In genomic region chr1:76035053-76035452, GRCh38 we compare ENCODE assay signal across 13 cellular contexts. TPM values are rescaled to one million over a fixed set of nuclear protein-coding genes. Genes with fewer than 3 reads are reported as not detected.
DNase-seq lines count a peak whose midpoint lies in the region; FAIRE-seq and TF ChIP-seq lines count a peak whose summit lies in the region.
"Had no signal": no experiment of that assay in that cellular context is flagged by ENCODE, and none has a peak within 500 bp of the region (broad histone marks: within the 10 kb centered on the region; RNA-seq: fewer than 3 reads in every experiment).

No MANE protein-coding gene starts in this region.

- H2BK5ac ChIP-seq in H1 (ENCODE audit: low read depth, low read length), result no peak overlapping the region

- DNase-seq in NCI-H1417 (lab: John Stamatoyannopoulos, UW), result peak in 2 of 3 experiments; percentile 10 to 49
- DNase-seq in NCI-H1417 treated with DMSO at 0.1 percent for 48 hours (lab: John Stamatoyannopoulos, UW), result no peak
- DNase-seq in NCI-H2227 treated with DMSO at 0.1 percent for 48 hours (lab: John Stamatoyannopoulos, UW), result peak; percentile 13
- DNase-seq in H1 (ENCODE audit: low read depth in 1 of 2, low spot score in 2 of 2), result no peak
- DNase-seq in neural progenitor cell (ENCODE audit: low spot score), result no peak
- no peak for DNase-seq in frontal cortex (ENCODE audit: low spot score in 2 of 2)
- DNase-seq in activated naive CD4-positive, alpha-beta T cell treated with anti-CD3 and anti-CD28 coated beads for 36 hours, result no peak
- no peak for DNase-seq in stimulated activated naive CD4-positive, alpha-beta T cell treated with Interleukin-2 at 50 U/mL for 16 hours (lab: John Stamatoyannopoulos, UW)
- DNase-seq: activated CD4-positive, alpha-beta T cell treated with anti-CD3 and anti-CD28 coated beads, Interleukin-2, amount 50 U/mL, for 1 hour; retina had no signal

- H3K23me2 ChIP-seq in H1 (ENCODE audit: low read depth, low read length), result no peaks in the 10 kb centered on the region

- no peaks in the 10 kb centered on the region for H3K27me3 ChIP-seq in H1 (replicated peaks in 1 of 4; ENCODE audit: control insufficient read depth in 3 of 4, extremely low read depth in 1 of 4, insufficient read depth in 3 of 4, low read length in 3 of 4)
- no peaks in the 10 kb centered on the region for H3K27me3 ChIP-seq in neural progenitor cell

- H3K27ac Mint-ChIP-seq in neural progenitor cell, result no peak overlapping the region
- H3K27ac Mint-ChIP-seq in activated naive CD4-positive, alpha-beta T cell treated with anti-CD3 and anti-CD28 coated beads for 36 hours, result no peak overlapping the region

- no peak overlapping the region for H3K4me3 Mint-ChIP-seq in neural progenitor cell
- H3K4me3 Mint-ChIP-seq in activated naive CD4-positive, alpha-beta T cell treated with anti-CD3 and anti-CD28 coated beads for 36 hours, result no peak overlapping the region

- no peak overlapping the region for H2BK120ac ChIP-seq in H1 (replicated peaks; ENCODE audit: low read depth, low read length)

- no peak overlapping the region for H2AFZ ChIP-seq in H1 (ENCODE audit: low read length)
- H2AFZ ChIP-seq in neural progenitor cell (replicated peaks), result no peak overlapping the region

- no peak overlapping the region for H3K56ac ChIP-seq in H1 (replicated peaks; ENCODE audit: insufficient read length, low read depth, low read length)

- H4K91ac ChIP-seq in H1 (replicated peaks; ENCODE audit: insufficient read length, low read length), result no peak overlapping the region

- no peaks in the 10 kb centered on the region for H3K79me1 ChIP-seq in H1 (ENCODE audit: low read depth, low read length)

- no peaks in the 10 kb centered on the region for H3K9me3 Mint-ChIP-seq in neural progenitor cell
- no peaks in the 10 kb centered on the region for H3K9me3 Mint-ChIP-seq in activated naive CD4-positive, alpha-beta T cell treated with anti-CD3 and anti-CD28 coated beads for 36 hours

- H4K5ac ChIP-seq in H1 (ENCODE audit: insufficient read length, low read depth, low read length), result no peak overlapping the region

- H3K79me2 ChIP-seq in H1 (ENCODE audit: control insufficient read depth in 1 of 2, insufficient read depth in 2 of 2, low read length in 2 of 2) (no peaks in the 10 kb centered on the region), neural progenitor cell (ENCODE audit: low read depth) (no peaks in the 10 kb centered on the region)

- H3K9me3 ChIP-seq in H1 (ENCODE audit: insufficient read depth in 2 of 2, low read depth in 1 of 2, low read length in 1 of 2), result no peaks in the 10 kb centered on the region
- no peaks in the 10 kb centered on the region for H3K9me3 ChIP-seq in neural progenitor cell (ENCODE audit: low read depth)

- peaks cover 26% of the 10 kb centered on the region for H3K4me1 Mint-ChIP-seq in neural progenitor cell
- no peaks in the 10 kb centered on the region for H3K4me1 Mint-ChIP-seq in activated naive CD4-positive, alpha-beta T cell treated with anti-CD3 and anti-CD28 coated beads for 36 hours (ENCODE audit: low read depth)

- H3K4ac ChIP-seq in H1 (replicated peaks; ENCODE audit: insufficient read length, low read depth, low read length), result no peak overlapping the region

- H4K8ac ChIP-seq in H1 (ENCODE audit: extremely low read depth, insufficient read depth, low read length), result no peak overlapping the region

- no peak for TF ChIP-seq EP300 in H1 (IDR thresholded peaks at IDR 0.05; ENCODE audit: borderline replicate concordance in 1 of 2, low read depth in 2 of 2, low read length in 2 of 2)

- peaks cover 3% of the 10 kb centered on the region for H3F3A ChIP-seq in neural progenitor cell (ENCODE audit: low read depth)

- peaks cover 2% of the 10 kb centered on the region for H3K36me3 Mint-ChIP-seq in neural progenitor cell
- no peaks in the 10 kb centered on the region for H3K36me3 Mint-ChIP-seq in activated naive CD4-positive, alpha-beta T cell treated with anti-CD3 and anti-CD28 coated beads for 36 hours (ENCODE audit: low read depth)

- H3K4me2 ChIP-seq in H1 (ENCODE audit: insufficient read depth in 1 of 2, low read depth in 2 of 2, low read length in 2 of 2) (no peak overlapping the region), neural progenitor cell (no peak overlapping the region)

- H3K4me3 ChIP-seq in H1 (ENCODE audit: extremely low read depth in 1 of 4, insufficient read depth in 2 of 4, low read depth in 3 of 4, low read length in 4 of 4), result no peak overlapping the region
- H3K4me3 ChIP-seq in neural progenitor cell, result no peak overlapping the region

- peak; percentile 55 to 60 for TF ChIP-seq RAD21 in H1 (IDR thresholded peaks at IDR 0.05 in 1 of 2, conservative IDR thresholded peaks at IDR 0.05 in 1 of 2; ENCODE audit: low read depth in 2 of 2, low read length in 2 of 2)

- H3K27ac ChIP-seq in H1 (ENCODE audit: low read depth, low read length) (no peak overlapping the region), neural progenitor cell (no peak overlapping the region)
- H3K27ac ChIP-seq: HL-60 had no signal

- no peak overlapping the region for H3K14ac ChIP-seq in H1 (ENCODE audit: insufficient read length)

- no peaks in the 10 kb centered on the region for H3K36me3 ChIP-seq in H1 (ENCODE audit: control insufficient read depth in 2 of 4, insufficient read depth in 4 of 4, low read length in 3 of 4)
- H3K36me3 ChIP-seq in neural progenitor cell, result no peaks in the 10 kb centered on the region

- H4K20me1 ChIP-seq in H1 (replicated peaks in 1 of 2; ENCODE audit: control insufficient read depth in 1 of 2, insufficient read depth in 2 of 2, low read length in 2 of 2), result no peaks in the 10 kb centered on the region
- no peaks in the 10 kb centered on the region for H4K20me1 ChIP-seq in neural progenitor cell (ENCODE audit: low read depth)

- no peak overlapping the region for H2BK12ac ChIP-seq in H1 (ENCODE audit: low read depth, low read length)

- H3K23ac ChIP-seq in H1 (ENCODE audit: insufficient read length), result no peak overlapping the region

- CTCF ChIA-PET in H1 (lab: Charles Lee; ENCODE audit: partially characterized antibody), result interaction anchor here (0.6 to 1.8 kb wide), 6 partner anchors 11 to 107 kb away, joined by 3 to 6 read pairs (median 4); no protein-coding TSS in a partner anchor
- CTCF ChIA-PET in activated naive CD4-positive, alpha-beta T cell treated with anti-CD3 and anti-CD28 coated beads for 36 hours (lab: Charles Lee), result no interaction called here

- FAIRE-seq in H1 (lab: Jason Lieb, UNC) (no peak), frontal cortex (lab: Jason Lieb, UNC) (no peak)
- FAIRE-seq: A204.1, GM12891 had no signal

- no peak overlapping the region for H2BK15ac ChIP-seq in H1 (ENCODE audit: low read length)

- no peak overlapping the region for H2BK20ac ChIP-seq in H1 (ENCODE audit: low read length)

- POLR2A ChIA-PET in H1 (lab: Charles Lee; ENCODE audit: partially characterized antibody), result no interaction called here

- TF ChIP-seq CTCF in H1 (IDR thresholded peaks at IDR 0.05; ENCODE audit: control extremely low read depth in 1 of 3, insufficient read depth in 1 of 3, low read depth in 1 of 3, low read length in 3 of 3) (peak in 1 of 3 experiments; percentile 27; a peak in 2 of 4 replicates), neural progenitor cell (IDR thresholded peaks at IDR 0.05) (peak; percentile 17)

- H3K18ac ChIP-seq in H1 (ENCODE audit: extremely low read depth, low read length), result no peak overlapping the region

- H3K9ac ChIP-seq in H1 (replicated peaks in 1 of 4; ENCODE audit: extremely low read depth in 1 of 4, low read depth in 3 of 4, low read length in 3 of 4) (no peak overlapping the region), neural progenitor cell (no peak overlapping the region)

- H3K27me3 Mint-ChIP-seq in neural progenitor cell (ENCODE audit: insufficient read depth, low read depth), result peaks cover 2% of the 10 kb centered on the region
- peaks cover 1% of the 10 kb centered on the region for H3K27me3 Mint-ChIP-seq in activated naive CD4-positive, alpha-beta T cell treated with anti-CD3 and anti-CD28 coated beads for 36 hours (ENCODE audit: low read depth)

- WGBS in H1 (ENCODE audit: extremely low coverage in 1 of 2, insufficient coverage in 1 of 2, insufficient read length in 1 of 2, insufficient replicate concordance in 2 of 2, low coverage in 1 of 2, low lambda C conversion rate in 2 of 2, missing lambda C conversion rate in 1 of 2), 2 experiments, result 48% methylated on average over 2 of the region's 2 CpGs; no CpG with 5 or more reads in 1 of the 2 experiments

- TF ChIP-seq POLR2A in H1 (IDR thresholded peaks at IDR 0.05; ENCODE audit: control extremely low read depth in 1 of 2, low read depth in 2 of 2, low read length in 2 of 2), result no peak

- H3K4me1 ChIP-seq in H1 (replicated peaks in 1 of 4; ENCODE audit: control insufficient read depth in 3 of 4, insufficient read depth in 4 of 4, low read length in 3 of 4) (peaks cover 0 to under 1% (median 0%) of the 10 kb centered on the region in 4 experiments; a peak in 3 of 7 replicates), neural progenitor cell (peaks cover 1% of the 10 kb centered on the region)

- intact Hi-C loops in activated naive CD4-positive, alpha-beta T cell treated with anti-CD3 and anti-CD28 coated beads for 36 hours (cut with micrococcal nuclease), result no loop called here

- no peak overlapping the region for H2AK5ac ChIP-seq in H1 (ENCODE audit: low read depth, low read length)

TF ChIP-seq in H1, 55 proteins besides CTCF, POLR2A, EP300 and RAD21:
- TF ChIP-seq KDM4A (IDR thresholded peaks at IDR 0.05; ENCODE audit: low read depth, low read length, severe bottlenecking), result no peak

RNA-seq across cellular contexts. Expression of gene ST6GALNAC3, which starts 39.5 kb away (rescaled TPM):
- total RNA-seq in H1 (2021; fragmentation: NEBNext Ultra II Directional; extraction: Animal tissue kit (Norgen Biotek cat#: 25700)), result 17.2 and 19.0 TPM in 2 replicates
- 2.6 and 4.9 TPM in 2 replicates for polyA plus RNA-seq in H1 (2011; rRNA removed)
- polyA plus RNA-seq in H1 (2011; cell fraction: cytosol; rRNA removed), result 3.9 TPM
- 4.0 TPM for polyA plus RNA-seq in H1 (2011; cell fraction: nucleus; rRNA removed)
- 9.0 to 16.9 TPM (median 11.8 TPM) in 4 replicates for polyA plus RNA-seq in H1 (2012, experiment 1 of 2)
- polyA plus RNA-seq in H1 (2012, experiment 2 of 2), result 0.85 TPM
- polyA plus RNA-seq in H1 (2013, experiment 1 of 2), result 8.6 TPM
- 9.7 TPM for polyA plus RNA-seq in H1 (2013, experiment 2 of 2)
- 28.3 and 46.9 TPM in 2 replicates for polyA minus RNA-seq in H1 (2011; rRNA and poly(A)+ RNA removed)
- polyA minus RNA-seq in H1 (2011; cell fraction: cytosol; rRNA and poly(A)+ RNA removed), result 7.6 TPM
- 52.9 TPM for polyA minus RNA-seq in H1 (2011; cell fraction: nucleus; rRNA and poly(A)+ RNA removed)
- 13.4 and 23.6 TPM in 2 replicates for total RNA-seq in neural progenitor cell (ENCODE audit: low replicate concordance)
- total RNA-seq in frontal cortex, result 14.3 TPM
- 1 to 10 TPM; 2.5 to 2.8 TPM for total RNA-seq in activated naive CD4-positive, alpha-beta T cell treated with anti-CD3 and anti-CD28 coated beads for 36 hours

Comparison
In these comparisons a context has a peak if more than half of its experiments do, and no peak if none do; other contexts are left out.
1. DNase-seq: peak in NCI-H1417 (2 of 3) and NCI-H2227 treated with DMSO at 0.1 percent for 48 hours (single experiment); none in NCI-H1417 treated with DMSO at 0.1 percent for 48 hours (single experiment), H1 (0 of 2), neural progenitor cell (single experiment), frontal cortex (0 of 2), activated naive CD4-positive, alpha-beta T cell treated with anti-CD3 and anti-CD28 coated beads for 36 hours (single experiment) and stimulated activated naive CD4-positive, alpha-beta T cell treated with Interleukin-2 at 50 U/mL for 16 hours (single experiment).